In genomic region chr19:48676887-48677286, GRCh38 we compare ENCODE assay signal across 1 cellular context.
TF ChIP-seq lines count a peak whose summit lies in the region.

No MANE protein-coding gene starts in this region.

TF ChIP-seq in K562, 482 proteins besides CTCF, POLR2A, EP300 and RAD21:
- no peak for TF ChIP-seq HINFP (tag; conservative IDR thresholded peaks at IDR 0.05; ENCODE audit: low read depth)
- no peak for TF ChIP-seq SMARCC2 (IDR thresholded peaks at IDR 0.05; ENCODE audit: low read depth)
- no peak for TF ChIP-seq ZBTB33 (CRISPR knock-in tag; IDR thresholded peaks at IDR 0.05)
- no peak for TF ChIP-seq THAP12 (CRISPR knock-in tag; IDR thresholded peaks at IDR 0.05)
- no peak for TF ChIP-seq ZNF57 (CRISPR knock-in tag; IDR thresholded peaks at IDR 0.05)
- no peak for TF ChIP-seq ZNF609 (CRISPR knock-in tag; IDR thresholded peaks at IDR 0.05; ENCODE audit: borderline replicate concordance)
- no peak for TF ChIP-seq SRSF7 (optimal IDR thresholded peaks at IDR 0.05; ENCODE audit: low read depth, low read length)
- no peak for TF ChIP-seq U2AF1 (optimal IDR thresholded peaks at IDR 0.05; ENCODE audit: low read depth, low read length)
- no peak for TF ChIP-seq PCBP1 (IDR thresholded peaks at IDR 0.05; ENCODE audit: low read depth, low read length, poor library complexity, severe bottlenecking)
- 0 out of 2 replicates have a peak, but pooled peaks have one; percentile 29 for TF ChIP-seq MGA (IDR thresholded peaks at IDR 0.05)
- TF ChIP-seq ZBTB49 (CRISPR knock-in tag; IDR thresholded peaks at IDR 0.05; ENCODE audit: borderline replicate concordance): no peak
- TF ChIP-seq NFYB (IDR thresholded peaks at IDR 0.05; ENCODE audit: extremely low read depth, insufficient read length): no peak
- no peak for TF ChIP-seq IFI16 (CRISPR knock-in tag; IDR thresholded peaks at IDR 0.05)
- no peak for TF ChIP-seq THRAP3 (IDR thresholded peaks at IDR 0.05; ENCODE audit: borderline replicate concordance)
- TF ChIP-seq CEBPB (tag; IDR thresholded peaks at IDR 0.05): 0 out of 2 replicates have a peak, but pooled peaks have one; percentile 47
- no peak for TF ChIP-seq GTF2A2 (tag; IDR thresholded peaks at IDR 0.05)
- no peak for TF ChIP-seq HOMEZ (CRISPR knock-in tag; IDR thresholded peaks at IDR 0.05)
- TF ChIP-seq GABPA (tag; conservative IDR thresholded peaks at IDR 0.05; ENCODE audit: low read depth): no peak
